In genomic region chr15:31434418-31435255, GRCh38 we compare ENCODE assay signal across 8 cellular contexts.
DNase-seq lines count a peak whose midpoint lies in the region; ATAC-seq, FAIRE-seq and TF ChIP-seq lines count a peak whose summit lies in the region.

No MANE protein-coding gene starts in this region.

- H3K36me3 Mint-ChIP-seq in neural progenitor cell: no peaks in the 10 kb centered on the region

- POLR2A ChIA-PET in A549 (lab: Yijun Ruan, JAX): interaction anchor here (0.6 to 1.2 kb wide), 5 partner anchors 11 to 531 kb away, joined by 3 to 7 read pairs (median 4); partner anchors contain the start of gene KLF13

- no peaks in the 10 kb centered on the region for H4K20me1 ChIP-seq in neural progenitor cell (ENCODE audit: low read depth)

- H3K9ac ChIP-seq in colonic mucosa (ENCODE audit: low read depth in 2 of 2, low read length in 2 of 2) (peak overlapping the region; percentile 54 to 73), neural progenitor cell (no peak overlapping the region), subcutaneous abdominal adipose tissue (ENCODE audit: low read length in 5 of 5) (peak overlapping the region in 3 of 5 donors; percentile 22 to 67 (median 51))

- 78% methylated on average over 23 of the region's 23 CpGs for WGBS in A549 (ENCODE audit: missing lambda C conversion rate)

- H3K27me3 Mint-ChIP-seq in neural progenitor cell (ENCODE audit: insufficient read depth, low read depth): peaks cover 5% of the 10 kb centered on the region

- no peak overlapping the region for H2AFZ ChIP-seq in neural progenitor cell (replicated peaks)

- H3K9me3 ChIP-seq in A549: no peaks in the 10 kb centered on the region
- H3K9me3 ChIP-seq in colonic mucosa: no peaks in the 10 kb centered on the region
- H3K9me3 ChIP-seq in neural progenitor cell (ENCODE audit: low read depth): no peaks in the 10 kb centered on the region
- H3K9me3 ChIP-seq in subcutaneous abdominal adipose tissue (ENCODE audit: control insufficient read depth in 5 of 5, low read length in 5 of 5): no peaks in the 10 kb centered on the region

- no peaks in the 10 kb centered on the region for H3K27me3 ChIP-seq in colonic mucosa
- H3K27me3 ChIP-seq in neural progenitor cell: no peaks in the 10 kb centered on the region
- H3K27me3 ChIP-seq in subcutaneous abdominal adipose tissue (ENCODE audit: control insufficient read depth in 5 of 5, insufficient read depth in 4 of 5, low read length in 5 of 5): no peaks in the 10 kb centered on the region

- DNase-seq in A549 (ENCODE audit: low read depth in 1 of 2, low spot score in 1 of 2): no peak
- DNase-seq in activated CD4-positive, alpha-beta T cell treated with anti-CD3 and anti-CD28 coated beads for 24 hours (ENCODE audit: low read depth in 2 of 2): peak; percentile 67 to 70
- DNase-seq in colonic mucosa: peak; percentile 64
- DNase-seq in neural progenitor cell (ENCODE audit: low spot score): no peak
- DNase-seq in NCI-H1105 (lab: John Stamatoyannopoulos, UW): no peak

- peak overlapping the region; percentile 70 for H3K4me2 ChIP-seq in A549
- no peak overlapping the region for H3K4me2 ChIP-seq in neural progenitor cell

- no peak for FAIRE-seq in A549 (lab: Jason Lieb, UNC)

- peaks cover 12% of the 10 kb centered on the region for H3K4me1 Mint-ChIP-seq in neural progenitor cell

- TF ChIP-seq POLR2A in A549 (IDR thresholded peaks at IDR 0.05; ENCODE audit: low read length): no peak

- no peak for TF ChIP-seq EP300 in A549 (IDR thresholded peaks at IDR 0.05)

- no peak overlapping the region for H3K4me3 Mint-ChIP-seq in neural progenitor cell

- peak overlapping the region; percentile 57 to 74; a peak in 5 of 6 replicates for H3K27ac ChIP-seq in A549
- peak overlapping the region; percentile 69 for H3K27ac ChIP-seq in colonic mucosa
- no peak overlapping the region for H3K27ac ChIP-seq in neural progenitor cell
- peak overlapping the region; percentile 70 for H3K27ac ChIP-seq in subcutaneous abdominal adipose tissue (ENCODE audit: low read depth, low read length)

- no peaks in the 10 kb centered on the region for H3F3A ChIP-seq in neural progenitor cell (ENCODE audit: low read depth)

- no peak overlapping the region for H3K4me3 ChIP-seq in A549
- peak overlapping the region; percentile 14 for H3K4me3 ChIP-seq in colonic mucosa
- no peak overlapping the region for H3K4me3 ChIP-seq in neural progenitor cell
- H3K4me3 ChIP-seq in subcutaneous abdominal adipose tissue (ENCODE audit: low read depth in 1 of 5, low read length in 5 of 5): peak overlapping the region; percentile 45 to 57 (median 50)

- H3K79me2 ChIP-seq in neural progenitor cell (ENCODE audit: low read depth): no peaks in the 10 kb centered on the region

- H3K36me3 ChIP-seq in colonic mucosa (no peaks in the 10 kb centered on the region), neural progenitor cell (no peaks in the 10 kb centered on the region), subcutaneous abdominal adipose tissue (ENCODE audit: control insufficient read depth in 5 of 5, insufficient read depth in 5 of 5, low read length in 5 of 5) (no peaks in the 10 kb centered on the region)

- TF ChIP-seq CTCF in A549 (IDR thresholded peaks at IDR 0.05) (no peak), colonic mucosa (IDR thresholded peaks at IDR 0.05) (no peak), neural progenitor cell (IDR thresholded peaks at IDR 0.05) (no peak)

- CTCF ChIA-PET in A549 (lab: Yijun Ruan, JAX): interaction anchor here (0.6 to 12.2 kb wide), 60 partner anchors 8 to 774 kb away, joined by 3 to 254 read pairs (median 4); partner anchors contain the start of gene KLF13

- no peaks in the 10 kb centered on the region for H3K9me3 Mint-ChIP-seq in neural progenitor cell

- H3K4me1 ChIP-seq in A549 (peaks cover 12% of the 10 kb centered on the region), colonic mucosa (peaks cover 6% of the 10 kb centered on the region), neural progenitor cell (no peaks in the 10 kb centered on the region), subcutaneous abdominal adipose tissue (ENCODE audit: control insufficient read depth in 5 of 5, insufficient read depth in 5 of 5, low read length in 5 of 5) (peaks cover 8 to 25% (median 19%) of the 10 kb centered on the region in 5 donors)

- intact Hi-C loops in colonic mucosa (cut with DNase I): loop anchor here (10.0 kb wide), 1 partner anchor 220 kb away; no protein-coding TSS in a partner anchor

- ATAC-seq in A549 (no peak; a peak in 1 of 6 replicates), GM19397 (IDR thresholded peaks at IDR 0.05; ENCODE audit: unreplicated experiment) (peak; percentile 41), HG03565 (IDR thresholded peaks at IDR 0.05; ENCODE audit: unreplicated experiment) (peak; percentile 29)

- TF ChIP-seq RAD21 in A549 (conservative IDR thresholded peaks at IDR 0.05 in 1 of 2, IDR thresholded peaks at IDR 0.05 in 1 of 2): no peak

- peak overlapping the region; percentile 77 for H3K27ac Mint-ChIP-seq in neural progenitor cell

TF ChIP-seq in A549, 52 proteins besides CTCF, POLR2A, EP300 and RAD21:
- no peak for TF ChIP-seq JUNB (IDR thresholded peaks at IDR 0.05)
- TF ChIP-seq NPAS2 (CRISPR knock-in tag; IDR thresholded peaks at IDR 0.05; ENCODE audit: borderline replicate concordance): no peak
- no peak for TF ChIP-seq SREBF2 (IDR thresholded peaks at IDR 0.05)
- TF ChIP-seq TP53 (CRISPR knock-in tag; IDR thresholded peaks at IDR 0.05): no peak
TF ChIP-seq in A549: peak in this region for 0.

Comparison
In these comparisons a context has a peak if more than half of its experiments do, and no peak if none do; other contexts are left out.
1. ATAC-seq: peak in GM19397 (single experiment) and HG03565 (single experiment); none in A549 (0 of 2).
2. DNase-seq: peak in activated CD4-positive, alpha-beta T cell treated with anti-CD3 and anti-CD28 coated beads for 24 hours (2 of 2) and colonic mucosa (single experiment); none in A549 (0 of 2), neural progenitor cell (single experiment) and NCI-H1105 (single experiment).
3. H3K4me3 ChIP-seq: peak in colonic mucosa (single experiment) and subcutaneous abdominal adipose tissue (5 of 5); none in A549 (single experiment) and neural progenitor cell (single experiment).